In the genomic region with DNA sequence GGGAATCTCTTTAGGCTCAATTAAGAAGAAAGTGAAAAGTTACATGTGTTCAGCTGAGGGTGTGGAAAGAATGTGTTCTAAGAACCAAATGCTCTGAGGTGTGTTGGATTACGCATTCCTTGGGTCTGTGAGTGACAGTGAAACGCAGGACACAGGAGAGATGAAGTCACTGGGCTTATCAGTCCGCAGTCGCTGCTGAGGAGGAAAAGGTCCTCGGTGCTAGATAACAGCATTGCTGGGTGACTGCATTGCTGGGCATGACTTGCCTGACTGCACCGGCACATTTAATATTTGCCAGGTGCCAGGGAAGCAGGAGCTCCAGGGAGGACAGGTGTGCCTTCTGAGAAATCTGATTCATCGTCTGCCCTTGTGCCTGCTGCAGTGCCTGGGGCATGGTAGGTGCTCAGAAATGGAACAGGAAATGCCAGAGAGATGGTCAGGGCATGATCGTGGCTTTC, we compare ENCODE assay signal across 32 cellular contexts.
DNase-seq lines count a peak whose midpoint lies in the region; ATAC-seq, FAIRE-seq and TF ChIP-seq lines count a peak whose summit lies in the region.
"Had no signal": no experiment of that assay in that cellular context is flagged by ENCODE, and none has a peak within 500 bp of the region (broad histone marks: within the 10 kb centered on the region; RNA-seq: fewer than 3 reads in every experiment).

No MANE protein-coding gene starts in this region.

- BruUV-seq in PC-3 (replicated peaks; lab: Mats Ljungman, UMichigan): no TSS peak

- ATAC-seq in PC-3: no peak
- ATAC-seq: activated CD8-positive, alpha-beta T cell treated with anti-CD3 and anti-CD28 coated beads, Interleukin-2, amount 10 ng/mL, durations not matched to agents 7 days and 5 days; activated T-helper 17 cell treated with anti-CD3 and anti-CD28 coated beads, Interleukin-2, amount 50 U/mL, for 72 hours; CD8-positive, alpha-beta T cell; lower lobe of right lung; mucosa of descending colon; natural killer cell; stimulated activated memory B cell treated with anti-CD40 and anti-IgM and Interleukin-4, amounts not matched to agents 10 μg/mL and 1 μg/mL and 100 μg/mL, for 72 hours had no signal

- H3K9me3 ChIP-seq in PC-3 (ENCODE audit: low read length) (no peaks in the 10 kb centered on the region), suprapubic skin (no peaks in the 10 kb centered on the region)
- H3K9me3 ChIP-seq: adrenal gland, BE2C, lower lobe of right lung, mucosa of descending colon, uterus had no signal

- no peaks in the 10 kb centered on the region for H3K9me3 Mint-ChIP-seq in activated T-helper 1 cell treated with anti-CD3 and anti-CD28 coated beads, Interleukin-12 subunit alpha, Interleukin-12 subunit beta, Interleukin-2, Interleukin-4 antibody, amounts not matched to agents 30 ng/mL and 10 ng/mL and 1 ng/mL, durations not matched to agents 14 hours and 24 hours and 36 hours
- peaks cover 5% of the 10 kb centered on the region for H3K9me3 Mint-ChIP-seq in progenitor cell of endocrine pancreas (ENCODE audit: low read depth)
- no peaks in the 10 kb centered on the region for H3K9me3 Mint-ChIP-seq in activated CD4-positive, alpha-beta memory T cell treated with anti-CD3 and anti-CD28 coated beads for 36 hours
- H3K9me3 Mint-ChIP-seq: activated naive CD4-positive, alpha-beta T cell treated with anti-CD3 and anti-CD28 coated beads, Interleukin-2, amount 10 ng/mL, durations not matched to agents 7 days and 5 days; CD8-positive, alpha-beta T cell; natural killer cell had no signal

- 44% methylated on average over 7 of the region's 8 CpGs for WGBS in suprapubic skin

- H3K4me3 Mint-ChIP-seq in activated T-helper 1 cell treated with anti-CD3 and anti-CD28 coated beads, Interleukin-12 subunit alpha, Interleukin-12 subunit beta, Interleukin-2, Interleukin-4 antibody, amounts not matched to agents 30 ng/mL and 10 ng/mL and 1 ng/mL, durations not matched to agents 14 hours and 24 hours and 36 hours: no peak overlapping the region
- H3K4me3 Mint-ChIP-seq in progenitor cell of endocrine pancreas (ENCODE audit: low read depth): no peak overlapping the region
- H3K4me3 Mint-ChIP-seq in activated CD4-positive, alpha-beta memory T cell treated with anti-CD3 and anti-CD28 coated beads for 36 hours: no peak overlapping the region
- H3K4me3 Mint-ChIP-seq: activated CD8-positive, alpha-beta T cell treated with anti-CD3 and anti-CD28 coated beads, Interleukin-2, amount 10 ng/mL, durations not matched to agents 7 days and 5 days; activated naive CD4-positive, alpha-beta T cell treated with anti-CD3 and anti-CD28 coated beads, Interleukin-2, amount 10 ng/mL, durations not matched to agents 7 days and 5 days; activated T-helper 17 cell treated with anti-CD3 and anti-CD28 coated beads, Interleukin-2, amount 50 U/mL, for 72 hours; CD8-positive, alpha-beta T cell; natural killer cell; stimulated activated memory B cell treated with anti-CD40 and anti-IgM and Interleukin-4, amounts not matched to agents 10 μg/mL and 1 μg/mL and 100 μg/mL, for 72 hours had no signal

- intact Hi-C loops in PC-3 (cut with micrococcal nuclease): no loop called here
- intact Hi-C loops in activated T-helper 1 cell treated with anti-CD3 and anti-CD28 coated beads, Interleukin-12 subunit alpha, Interleukin-12 subunit beta, Interleukin-2, Interleukin-4 antibody, amounts not matched to agents 30 ng/mL and 10 ng/mL and 1 ng/mL, durations not matched to agents 14 hours and 24 hours and 36 hours (cut with micrococcal nuclease): no loop called here
- intact Hi-C loops in activated CD4-positive, alpha-beta memory T cell treated with anti-CD3 and anti-CD28 coated beads for 36 hours (cut with micrococcal nuclease): no loop called here

- H2AFZ ChIP-seq in PC-3 (ENCODE audit: low read length): no peak overlapping the region
- H2AFZ ChIP-seq: PC-9 had no signal

- H3K4me2 ChIP-seq in PC-3 (ENCODE audit: low read length): no peak overlapping the region
- H3K4me2 ChIP-seq: PC-9 had no signal

- H3K4me1 ChIP-seq in PC-3 (ENCODE audit: insufficient read depth, low read length): no peaks in the 10 kb centered on the region
- H3K4me1 ChIP-seq in suprapubic skin: peaks cover 12% of the 10 kb centered on the region
- H3K4me1 ChIP-seq: adrenal gland, BE2C, lower lobe of right lung, uterus had no signal

- no peaks in the 10 kb centered on the region for H3K36me3 ChIP-seq in PC-3 (ENCODE audit: low read depth, low read length)
- H3K36me3 ChIP-seq in bronchial epithelial cell (ENCODE audit: control insufficient read depth, insufficient read depth, low read length): no peaks in the 10 kb centered on the region
- H3K36me3 ChIP-seq in suprapubic skin: no peaks in the 10 kb centered on the region
- H3K36me3 ChIP-seq: adrenal gland, BE2C, lower lobe of right lung, uterus had no signal

- no peak for TF ChIP-seq POLR2A in suprapubic skin (IDR thresholded peaks at IDR 0.05)

- no peak for TF ChIP-seq EP300 in suprapubic skin (IDR thresholded peaks at IDR 0.05)

- no peaks in the 10 kb centered on the region for H3K4me1 Mint-ChIP-seq in activated T-helper 1 cell treated with anti-CD3 and anti-CD28 coated beads, Interleukin-12 subunit alpha, Interleukin-12 subunit beta, Interleukin-2, Interleukin-4 antibody, amounts not matched to agents 30 ng/mL and 10 ng/mL and 1 ng/mL, durations not matched to agents 14 hours and 24 hours and 36 hours (ENCODE audit: low read depth)
- H3K4me1 Mint-ChIP-seq in progenitor cell of endocrine pancreas (ENCODE audit: low read depth): no peaks in the 10 kb centered on the region
- no peaks in the 10 kb centered on the region for H3K4me1 Mint-ChIP-seq in activated CD4-positive, alpha-beta memory T cell treated with anti-CD3 and anti-CD28 coated beads for 36 hours (ENCODE audit: low read depth)
- H3K4me1 Mint-ChIP-seq: activated naive CD4-positive, alpha-beta T cell treated with anti-CD3 and anti-CD28 coated beads, Interleukin-2, amount 10 ng/mL, durations not matched to agents 7 days and 5 days; activated T-helper 17 cell treated with anti-CD3 and anti-CD28 coated beads, Interleukin-2, amount 50 U/mL, for 72 hours; natural killer cell; stimulated activated memory B cell treated with anti-CD40 and anti-IgM and Interleukin-4, amounts not matched to agents 10 μg/mL and 1 μg/mL and 100 μg/mL, for 72 hours had no signal

- peak; percentile 13 for DNase-seq in PC-3
- DNase-seq in bronchial epithelial cell (ENCODE audit: low read depth): peak; percentile 98
- peak; percentile 95 for DNase-seq in islet precursor cell
- DNase-seq in suprapubic skin (ENCODE audit: low spot score in 2 of 2): no peak
- DNase-seq in activated T-helper 1 cell treated with anti-CD3 and anti-CD28 coated beads, Interleukin-12 subunit alpha, Interleukin-12 subunit beta, Interleukin-2, Interleukin-4 antibody, amounts not matched to agents 30 ng/mL and 10 ng/mL and 1 ng/mL, durations not matched to agents 14 hours and 24 hours and 36 hours (ENCODE audit: low spot score): no peak
- DNase-seq in progenitor cell of endocrine pancreas (ENCODE audit: low spot score, unreplicated experiment): no peak
- no peak for DNase-seq in activated CD4-positive, alpha-beta memory T cell treated with anti-CD3 and anti-CD28 coated beads for 36 hours
- DNase-seq: ACHN; activated CD4-positive, alpha-beta T cell treated with anti-CD3 and anti-CD28 coated beads for 1 hour; activated CD8-positive, alpha-beta T cell treated with anti-CD3 and anti-CD28 coated beads, Interleukin-2, amount 10 ng/mL, durations not matched to agents 7 days and 5 days; activated naive CD4-positive, alpha-beta T cell treated with anti-CD3 and anti-CD28 coated beads, Interleukin-2, amount 10 ng/mL, durations not matched to agents 7 days and 5 days; adrenal gland; BE2C; CD8-positive, alpha-beta T cell; DMS 273 treated with DMSO at 0.1 percent for 48 hours; head of caudate nucleus; lower lobe of right lung; mucosa of descending colon; natural killer cell; NCI-H1436; NCI-H226; NCI-H526 treated with DMSO at 0.1 percent for 48 hours; PC-9; Right ventricle myocardium superior; uterus had no signal

- H3K4me3 ChIP-seq in PC-3 (ENCODE audit: low read length): no peak overlapping the region
- H3K4me3 ChIP-seq in bronchial epithelial cell (ENCODE audit: low read depth, low read length): no peak overlapping the region
- H3K4me3 ChIP-seq in suprapubic skin: no peak overlapping the region
- H3K4me3 ChIP-seq: adrenal gland, lower lobe of right lung, mucosa of descending colon, PC-9, skin epidermis, uterus had no signal

- no peak overlapping the region for H3K27ac ChIP-seq in PC-3 (ENCODE audit: low read length)
- H3K27ac ChIP-seq in suprapubic skin: peak overlapping the region; percentile 74
- H3K27ac ChIP-seq: adrenal gland, HL-60, lower lobe of right lung, PC-9, uterus had no signal

- no peak overlapping the region for H3K9ac ChIP-seq in PC-3 (ENCODE audit: low read length)

- no peaks in the 10 kb centered on the region for H3K27me3 Mint-ChIP-seq in activated T-helper 1 cell treated with anti-CD3 and anti-CD28 coated beads, Interleukin-12 subunit alpha, Interleukin-12 subunit beta, Interleukin-2, Interleukin-4 antibody, amounts not matched to agents 30 ng/mL and 10 ng/mL and 1 ng/mL, durations not matched to agents 14 hours and 24 hours and 36 hours (ENCODE audit: insufficient read depth)
- H3K27me3 Mint-ChIP-seq in progenitor cell of endocrine pancreas: peaks cover 51% of the 10 kb centered on the region
- peaks cover 1% of the 10 kb centered on the region for H3K27me3 Mint-ChIP-seq in activated CD4-positive, alpha-beta memory T cell treated with anti-CD3 and anti-CD28 coated beads for 36 hours
- H3K27me3 Mint-ChIP-seq: stimulated activated memory B cell treated with anti-CD40 and anti-IgM and Interleukin-4, amounts not matched to agents 10 μg/mL and 1 μg/mL and 100 μg/mL, for 72 hours had no signal

- CTCF ChIA-PET in PC-3 (lab: Charles Lee): no interaction called here
- CTCF ChIA-PET in activated CD4-positive, alpha-beta memory T cell treated with anti-CD3 and anti-CD28 coated beads for 36 hours (lab: Charles Lee): no interaction called here

- FAIRE-seq in bronchial epithelial cell (lab: Jason Lieb, UNC): no peak
- FAIRE-seq: endothelial cell of umbilical vein, GM12891, H54 had no signal

- no peaks in the 10 kb centered on the region for H4K20me1 ChIP-seq in PC-3 (ENCODE audit: low read length)

- no peak overlapping the region for H3K27ac Mint-ChIP-seq in activated T-helper 1 cell treated with anti-CD3 and anti-CD28 coated beads, Interleukin-12 subunit alpha, Interleukin-12 subunit beta, Interleukin-2, Interleukin-4 antibody, amounts not matched to agents 30 ng/mL and 10 ng/mL and 1 ng/mL, durations not matched to agents 14 hours and 24 hours and 36 hours
- no peak overlapping the region for H3K27ac Mint-ChIP-seq in progenitor cell of endocrine pancreas
- no peak overlapping the region for H3K27ac Mint-ChIP-seq in activated CD4-positive, alpha-beta memory T cell treated with anti-CD3 and anti-CD28 coated beads for 36 hours
- H3K27ac Mint-ChIP-seq: activated CD8-positive, alpha-beta T cell treated with anti-CD3 and anti-CD28 coated beads, Interleukin-2, amount 10 ng/mL, durations not matched to agents 7 days and 5 days; activated naive CD4-positive, alpha-beta T cell treated with anti-CD3 and anti-CD28 coated beads, Interleukin-2, amount 10 ng/mL, durations not matched to agents 7 days and 5 days; activated T-helper 17 cell treated with anti-CD3 and anti-CD28 coated beads, Interleukin-2, amount 50 U/mL, for 72 hours; CD8-positive, alpha-beta T cell; natural killer cell; stimulated activated memory B cell treated with anti-CD40 and anti-IgM and Interleukin-4, amounts not matched to agents 10 μg/mL and 1 μg/mL and 100 μg/mL, for 72 hours had no signal

- H3K9me2 ChIP-seq in PC-3 (replicated peaks; ENCODE audit: low read length): no peaks in the 10 kb centered on the region

- H3K27me3 ChIP-seq in PC-3 (ENCODE audit: low read length): peaks cover 24% of the 10 kb centered on the region
- no peaks in the 10 kb centered on the region for H3K27me3 ChIP-seq in bronchial epithelial cell (ENCODE audit: control insufficient read depth, insufficient read depth, low read length)
- no peaks in the 10 kb centered on the region for H3K27me3 ChIP-seq in suprapubic skin
- H3K27me3 ChIP-seq: adrenal gland, BE2C, uterus had no signal

- no peaks in the 10 kb centered on the region for H3F3A ChIP-seq in PC-3 (ENCODE audit: low read length, unreplicated experiment)

- TF ChIP-seq CTCF in PC-3 (conservative IDR thresholded peaks at IDR 0.05; ENCODE audit: low read depth, low read length) (no peak), bronchial epithelial cell (IDR thresholded peaks at IDR 0.05; ENCODE audit: insufficient read depth, low read length, severe bottlenecking) (no peak), suprapubic skin (IDR thresholded peaks at IDR 0.05) (no peak), progenitor cell of endocrine pancreas (IDR thresholded peaks at IDR 0.05; ENCODE audit: unreplicated experiment) (no peak)

- POLR2A ChIA-PET in PC-3 (lab: Charles Lee; ENCODE audit: unreplicated experiment): no interaction called here
- POLR2A ChIA-PET in activated CD4-positive, alpha-beta memory T cell treated with anti-CD3 and anti-CD28 coated beads for 36 hours (lab: Charles Lee): no interaction called here

- H3K79me2 ChIP-seq in PC-3 (ENCODE audit: low read length): no peaks in the 10 kb centered on the region

- H3K36me3 Mint-ChIP-seq in activated T-helper 1 cell treated with anti-CD3 and anti-CD28 coated beads, Interleukin-12 subunit alpha, Interleukin-12 subunit beta, Interleukin-2, Interleukin-4 antibody, amounts not matched to agents 30 ng/mL and 10 ng/mL and 1 ng/mL, durations not matched to agents 14 hours and 24 hours and 36 hours (ENCODE audit: low read depth): no peaks in the 10 kb centered on the region
- no peaks in the 10 kb centered on the region for H3K36me3 Mint-ChIP-seq in progenitor cell of endocrine pancreas (ENCODE audit: insufficient read depth)
- H3K36me3 Mint-ChIP-seq in activated CD4-positive, alpha-beta memory T cell treated with anti-CD3 and anti-CD28 coated beads for 36 hours: no peaks in the 10 kb centered on the region
- H3K36me3 Mint-ChIP-seq: activated naive CD4-positive, alpha-beta T cell treated with anti-CD3 and anti-CD28 coated beads, Interleukin-2, amount 10 ng/mL, durations not matched to agents 7 days and 5 days; CD8-positive, alpha-beta T cell; natural killer cell; stimulated activated memory B cell treated with anti-CD40 and anti-IgM and Interleukin-4, amounts not matched to agents 10 μg/mL and 1 μg/mL and 100 μg/mL, for 72 hours had no signal

Comparison
In these comparisons a context has a peak if more than half of its experiments do, and no peak if none do; other contexts are left out.
1. DNase-seq: peak in PC-3 (single experiment), bronchial epithelial cell (single experiment) and islet precursor cell (single experiment); none in suprapubic skin (0 of 2), activated T-helper 1 cell treated with anti-CD3 and anti-CD28 coated beads, Interleukin-12 subunit alpha, Interleukin-12 subunit beta, Interleukin-2, Interleukin-4 antibody, amounts not matched to agents 30 ng/mL and 10 ng/mL and 1 ng/mL, durations not matched to agents 14 hours and 24 hours and 36 hours (single experiment), progenitor cell of endocrine pancreas (single experiment) and activated CD4-positive, alpha-beta memory T cell treated with anti-CD3 and anti-CD28 coated beads for 36 hours (single experiment).